ENCODE assay signal across 22 cellular contexts in the genomic region with DNA sequence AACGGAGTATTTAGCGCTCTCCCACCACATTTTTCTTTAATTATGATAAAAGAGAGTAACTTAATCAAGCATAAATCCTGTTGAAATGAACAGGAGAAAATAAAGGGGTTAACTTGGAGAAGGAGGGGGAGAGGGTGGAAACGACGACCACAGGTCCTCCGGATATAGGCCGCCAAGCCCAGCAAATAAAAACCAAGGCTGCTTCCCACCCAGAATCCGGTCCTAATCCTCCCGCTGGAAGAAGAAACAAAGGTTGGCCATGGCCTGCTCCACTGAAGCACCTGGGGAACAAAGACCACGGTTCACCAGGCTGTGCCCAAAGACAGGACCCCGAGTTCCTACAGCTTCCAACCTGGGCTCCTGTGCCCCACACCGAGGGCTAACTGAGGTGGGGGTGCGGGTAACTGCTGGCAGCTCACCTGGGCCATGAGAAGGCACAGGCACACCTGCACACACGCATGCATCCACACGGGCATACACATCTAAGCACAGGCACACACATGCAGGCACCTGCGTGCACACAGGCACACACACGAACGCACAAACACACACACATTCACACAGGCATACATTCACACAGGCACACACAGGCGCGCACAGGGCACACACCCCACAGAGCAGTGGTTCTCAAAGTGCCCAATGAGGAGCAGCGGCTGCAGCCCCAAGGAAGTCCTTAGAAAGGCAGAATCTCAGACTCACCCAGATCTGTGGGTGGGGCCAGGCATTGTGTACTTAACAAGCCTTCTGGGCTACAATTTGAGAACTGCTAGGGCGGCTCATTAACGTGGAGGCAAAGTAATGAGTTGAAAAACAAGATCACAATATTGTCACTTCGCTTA.
A peak's percentile ranks its signal among the peaks of the same experiment; 100 is the strongest.
DNase-seq lines count a peak whose midpoint lies in the region; ATAC-seq, FAIRE-seq and TF ChIP-seq lines count a peak whose summit lies in the region.
"Had no signal": no experiment of that assay in that cellular context is flagged by ENCODE, and none has a peak within 500 bp of the region (broad histone marks: within the 10 kb centered on the region; RNA-seq: fewer than 3 reads in every experiment).

No MANE protein-coding gene starts in this region.

- peak; percentile 40; the same call in 2 of the 3 replicates for ATAC-seq in K562
- ATAC-seq: activated CD4-positive, alpha-beta T cell treated with anti-CD3 and anti-CD28 coated beads for 36 hours; body of pancreas; left ventricle myocardium superior; natural killer cell treated with Interleukin-12 subunit alpha and Interleukin-12 subunit beta and Interleukin-15 and Interleukin-18, amount 100 ng/mL, for 72 hours; right lobe of liver had no signal

- H3K4me3 ChIP-seq in K562 (no peak overlapping the region), mesodermal cell (ENCODE audit: extremely low read depth, insufficient read depth, low read length, poor library complexity, severe bottlenecking) (no peak overlapping the region), smooth muscle cell (no peak overlapping the region)
- H3K4me3 ChIP-seq: body of pancreas, right lobe of liver, thoracic aorta had no signal

- in situ Hi-C loops in K562 (cut with MboI): no loop called here

- H3K9ac ChIP-seq in K562 (ENCODE audit: insufficient read depth in 1 of 2, low read depth in 2 of 2, low read length in 2 of 2) (peak overlapping the region in 1 of 2 experiments; percentile 42; a peak in 1 of 4 replicates), smooth muscle cell (ENCODE audit: low read depth) (no peak overlapping the region)

- no peak for TF ChIP-seq POLR2A in K562 (conservative IDR thresholded peaks at IDR 0.05)

- H3K4me1 ChIP-seq in K562 (replicated peaks in 1 of 2; ENCODE audit: control insufficient read depth in 2 of 2, insufficient read depth in 2 of 2, low read length in 2 of 2) (peaks cover 19 to 23% of the 10 kb centered on the region in 2 experiments), mesodermal cell (ENCODE audit: control insufficient read depth, insufficient read depth, low read length, poor library complexity, severe bottlenecking) (peaks cover 17% of the 10 kb centered on the region), smooth muscle cell (ENCODE audit: low read depth) (peaks cover 33% of the 10 kb centered on the region)
- H3K4me1 ChIP-seq: body of pancreas, right lobe of liver had no signal

- no peak for TF ChIP-seq RAD21 in K562 (CRISPR knock-in tag; conservative IDR thresholded peaks at IDR 0.05 in 1 of 2, IDR thresholded peaks at IDR 0.05 in 1 of 2)

- 81% methylated on average over 21 of the region's 23 CpGs for WGBS in K562 (ENCODE audit: insufficient coverage, low coverage, missing lambda C conversion rate)
- 61 to 76% methylated on average over 14 to 17 of the region's 23 CpGs for WGBS in mesodermal cell (ENCODE audit: insufficient coverage in 2 of 2), 2 experiments
- 75% methylated on average over 23 of the region's 23 CpGs for WGBS in smooth muscle cell (ENCODE audit: low lambda C conversion rate)

- DNase-seq in DMS 273 (lab: John Stamatoyannopoulos, UW; ENCODE audit: unreplicated experiment) (peak; percentile 31), DMS 273 treated with DMSO at 0.1 percent for 48 hours (lab: John Stamatoyannopoulos, UW) (no peak), K562 (ENCODE audit: extremely low read depth in 1 of 4, low spot score in 3 of 4) (no peak), smooth muscle cell (lab: John Stamatoyannopoulos, UW; ENCODE audit: unreplicated experiment) (no peak), iPS-NIHi7 (ENCODE audit: extremely low spot score) (no peak), middle frontal gyrus (ENCODE audit: extremely low spot score, low spot score) (no peak), D341Med (ENCODE audit: low spot score) (no peak)
- DNase-seq: activated CD4-positive, alpha-beta T cell treated with anti-CD3 and anti-CD28 coated beads for 36 hours; activated naive CD4-positive, alpha-beta T cell treated with anti-CD3 and anti-CD28 coated beads for 36 hours; body of pancreas; left ventricle myocardium superior; MV-4-11; NCI-H2171; right lobe of liver; SHP77 treated with DMSO at 0.1 percent for 48 hours; stimulated activated CD4-positive, alpha-beta T cell treated with anti-CD3 and anti-CD28 coated beads, Interleukin-2, amount 100 ng/mL, for 48 hours; stimulated activated CD8-positive, alpha-beta memory T cell treated with anti-CD3 and anti-CD28 coated beads, Interleukin-4, amount 100 ng/mL, for 48 hours; T-helper 9 cell had no signal

- H3F3A ChIP-seq in smooth muscle cell (ENCODE audit: low read depth): peaks cover 6% of the 10 kb centered on the region

- intact Hi-C loops in K562 (cut with micrococcal nuclease): no loop called here

- no peak for TF ChIP-seq EP300 in K562 (IDR thresholded peaks at IDR 0.05; ENCODE audit: low read length)

- no peaks in the 10 kb centered on the region for H3K9me1 ChIP-seq in K562 (ENCODE audit: control insufficient read depth, insufficient read depth, low read length)

- peaks cover 68% of the 10 kb centered on the region for H3K79me2 ChIP-seq in K562 (ENCODE audit: control insufficient read depth, insufficient read depth, low read length)
- H3K79me2 ChIP-seq in smooth muscle cell (ENCODE audit: low read depth): peaks cover 51% of the 10 kb centered on the region

- TF ChIP-seq CTCF in K562 (IDR thresholded peaks at IDR 0.05 in 2 of 3, conservative IDR thresholded peaks at IDR 0.05 in 1 of 3; ENCODE audit: insufficient read depth in 2 of 3, low read depth in 1 of 3, low read length in 3 of 3) (no peak), smooth muscle cell (IDR thresholded peaks at IDR 0.05; ENCODE audit: borderline replicate concordance, insufficient read depth, poor library complexity, severe bottlenecking) (no peak)

- H2AFZ ChIP-seq in K562 (ENCODE audit: low read depth, low read length): no peak overlapping the region
- H2AFZ ChIP-seq in smooth muscle cell (ENCODE audit: low read depth): peak overlapping the region; percentile 4

- CTCF ChIA-PET in K562 (lab: Yijun Ruan, JAX; ENCODE audit: low intra/inter-chr PET ratio): no interaction called here

- H4K20me1 ChIP-seq in K562 (replicated peaks; ENCODE audit: control insufficient read depth, insufficient read depth, low read length) (peaks cover 5% of the 10 kb centered on the region; the same call in 1 of the 2 replicates), smooth muscle cell (ENCODE audit: low read depth) (peaks cover 28% of the 10 kb centered on the region)

- H3K36me3 ChIP-seq in K562 (ENCODE audit: control insufficient read depth, insufficient read depth, low read length): peaks cover 4% of the 10 kb centered on the region; the same call in 1 of the 3 replicates
- H3K36me3 ChIP-seq in mesodermal cell (ENCODE audit: control insufficient read depth, insufficient read depth, low read length): no peaks in the 10 kb centered on the region
- H3K36me3 ChIP-seq in smooth muscle cell (ENCODE audit: low read depth): no peaks in the 10 kb centered on the region
- H3K36me3 ChIP-seq: right lobe of liver, thoracic aorta had no signal

- POLR2A ChIA-PET in K562 (lab: Yijun Ruan, JAX): no interaction called here

- H3K27ac ChIP-seq in K562 (ENCODE audit: extremely low read depth, low read depth, low read length) (no peak overlapping the region), mesodermal cell (ENCODE audit: low read depth, low read length, severe bottlenecking) (peak overlapping the region; percentile 86), smooth muscle cell (ENCODE audit: low read depth) (peak overlapping the region; percentile 71)
- H3K27ac ChIP-seq: 22Rv1, body of pancreas, right lobe of liver, thoracic aorta had no signal

- no peak for FAIRE-seq in K562 (lab: Jason Lieb, UNC)

- H3K4me2 ChIP-seq in K562 (ENCODE audit: insufficient read depth, low read length): no peak overlapping the region
- peak overlapping the region; percentile 50 for H3K4me2 ChIP-seq in smooth muscle cell

- no peaks in the 10 kb centered on the region for H3K9me3 ChIP-seq in K562 (replicated peaks; ENCODE audit: control insufficient read depth, insufficient read depth, low read depth, low read length)
- H3K9me3 ChIP-seq in mesodermal cell (ENCODE audit: control insufficient read depth, low read length): peaks cover 4% of the 10 kb centered on the region
- H3K9me3 ChIP-seq in smooth muscle cell (replicated peaks; ENCODE audit: low read depth): no peaks in the 10 kb centered on the region
- H3K9me3 ChIP-seq: body of pancreas, right lobe of liver, thoracic aorta had no signal

- no TSS peak for BruUV-seq in K562 (replicated peaks; lab: Mats Ljungman, UMichigan)

- H3K27me3 ChIP-seq in K562 (ENCODE audit: control insufficient read depth in 2 of 2, insufficient read depth in 2 of 2, low read length in 2 of 2) (no peaks in the 10 kb centered on the region), smooth muscle cell (ENCODE audit: low read depth) (no peaks in the 10 kb centered on the region)
- H3K27me3 ChIP-seq: body of pancreas, right lobe of liver had no signal

TF ChIP-seq in K562, 482 proteins besides CTCF, POLR2A, EP300 and RAD21:
- TF ChIP-seq CREB1 (IDR thresholded peaks at IDR 0.05) (no peak), CREB1 (CRISPR knock-in tag; IDR thresholded peaks at IDR 0.05) (no peak), POLR2G (IDR thresholded peaks at IDR 0.05; ENCODE audit: low read depth, low read length) (0 out of 2 replicates have a peak, but pooled peaks have one; percentile 28)
